Comparison of ENCODE assay signal across 18 cellular contexts in the genomic region with DNA sequence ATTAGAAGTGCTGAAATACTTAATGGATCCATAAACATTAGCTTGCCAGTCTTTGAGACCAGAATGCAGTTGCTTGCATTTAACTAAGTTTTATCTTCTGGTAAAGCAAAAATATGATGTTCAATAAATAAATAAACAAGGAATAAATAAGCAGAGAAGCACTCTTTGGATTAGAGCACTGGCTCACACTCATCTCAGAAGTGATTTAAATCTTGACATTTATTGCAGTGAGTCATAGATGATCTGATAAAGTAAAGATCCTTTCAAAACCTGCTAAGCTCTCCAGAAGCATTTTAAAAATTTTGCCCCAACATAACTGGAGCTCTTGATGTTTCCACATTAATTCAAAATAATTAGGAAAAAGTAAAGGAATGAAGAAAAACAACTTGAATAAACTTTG.
DNase-seq lines count a peak whose midpoint lies in the region; ATAC-seq and TF ChIP-seq lines count a peak whose summit lies in the region.
"Had no signal": no experiment of that assay in that cellular context is flagged by ENCODE, and none has a peak within 500 bp of the region (broad histone marks: within the 10 kb centered on the region; RNA-seq: fewer than 3 reads in every experiment).

No MANE protein-coding gene starts in this region.

- BruUV-seq in mammary epithelial cell (replicated peaks; lab: Mats Ljungman, UMichigan), result no TSS peak

- H3K9ac ChIP-seq in mammary epithelial cell (ENCODE audit: insufficient read depth, low read length) (no peak overlapping the region), mesenchymal stem cell (ENCODE audit: low read length) (no peak overlapping the region)
- H3K9ac ChIP-seq: KMS-11 had no signal

- CTCF ChIA-PET in mammary epithelial cell (lab: Charles Lee; ENCODE audit: low non-redundant PET), result no interaction called here

- TF ChIP-seq CTCF in mammary epithelial cell (conservative IDR thresholded peaks at IDR 0.05 in 1 of 2, IDR thresholded peaks at IDR 0.05 in 1 of 2; ENCODE audit: extremely low read depth in 1 of 2, insufficient read depth in 1 of 2, low read depth in 1 of 2, low read length in 2 of 2), result no peak

- no peak overlapping the region for H3K18ac ChIP-seq in mesenchymal stem cell (ENCODE audit: low read depth in 1 of 2, low read length in 2 of 2)

- H3K79me2 ChIP-seq in mammary epithelial cell (ENCODE audit: insufficient read depth, low read length), result no peaks in the 10 kb centered on the region

- dilution Hi-C loops in mammary epithelial cell (cut with HindIII; ENCODE audit: low sequenced_read_pairs), result no loop called here

- H3K23ac ChIP-seq in mesenchymal stem cell (ENCODE audit: low read length in 2 of 2), result no peak overlapping the region

- H4K20me1 ChIP-seq in mammary epithelial cell (ENCODE audit: insufficient read depth, low read length), result no peaks in the 10 kb centered on the region

- no peak overlapping the region for H3K27ac Mint-ChIP-seq in activated naive CD4-positive, alpha-beta T cell treated with anti-CD3 and anti-CD28 coated beads, Interleukin-2, amount 50 U/mL, for 72 hours
- H3K27ac Mint-ChIP-seq: brain had no signal

- intact Hi-C loops in mammary epithelial cell (cut with micrococcal nuclease), result no loop called here

- H3K14ac ChIP-seq in mesenchymal stem cell (ENCODE audit: low read length in 2 of 2), result no peak overlapping the region

- H2AFZ ChIP-seq in mammary epithelial cell (ENCODE audit: low read depth, low read length) (no peak overlapping the region), mesenchymal stem cell (ENCODE audit: low read depth, low read length) (no peak overlapping the region)

- no peak overlapping the region for H2BK5ac ChIP-seq in mesenchymal stem cell (ENCODE audit: low read depth, low read length, poor library complexity, severe bottlenecking)

- H3K9me3 Mint-ChIP-seq in activated naive CD4-positive, alpha-beta T cell treated with anti-CD3 and anti-CD28 coated beads, Interleukin-2, amount 50 U/mL, for 72 hours, result no peaks in the 10 kb centered on the region

- no peaks in the 10 kb centered on the region for H3K79me1 ChIP-seq in mesenchymal stem cell (replicated peaks; ENCODE audit: low read length, poor library complexity, severe bottlenecking)

- H3K4me2 ChIP-seq in mammary epithelial cell (ENCODE audit: insufficient read depth, low read depth, low read length) (peak overlapping the region; percentile 59), mesenchymal stem cell (ENCODE audit: low read length, poor library complexity, severe bottlenecking) (no peak overlapping the region)
- H3K4me2 ChIP-seq: KMS-11 had no signal

- H3K9me3 ChIP-seq in mammary epithelial cell (replicated peaks; ENCODE audit: insufficient read depth, low read length), result peaks cover 7% of the 10 kb centered on the region
- H3K9me3 ChIP-seq in mesenchymal stem cell (ENCODE audit: control insufficient read depth, low read length), result no peaks in the 10 kb centered on the region
- H3K9me3 ChIP-seq: BE2C, Peyer's patch had no signal

- no peak overlapping the region for H2BK15ac ChIP-seq in mesenchymal stem cell (ENCODE audit: low read depth, poor library complexity, severe bottlenecking)

- H3K36me3 Mint-ChIP-seq in activated naive CD4-positive, alpha-beta T cell treated with anti-CD3 and anti-CD28 coated beads, Interleukin-2, amount 50 U/mL, for 72 hours, result no peaks in the 10 kb centered on the region
- H3K36me3 Mint-ChIP-seq: brain had no signal

- no peak overlapping the region for H3K4ac ChIP-seq in mesenchymal stem cell (ENCODE audit: low read depth in 1 of 2, low read length in 2 of 2)

- H3K4me3 ChIP-seq in mammary epithelial cell (replicated peaks in 1 of 3; ENCODE audit: insufficient read depth in 1 of 3, low read depth in 2 of 3, low read length in 3 of 3) (no peak overlapping the region), mesenchymal stem cell (ENCODE audit: insufficient read depth in 1 of 2, low read depth in 1 of 2, low read length in 2 of 2) (no peak overlapping the region)
- H3K4me3 ChIP-seq: Peyer's patch, spleen had no signal

- no peak overlapping the region for H2BK12ac ChIP-seq in mesenchymal stem cell (ENCODE audit: low read length in 2 of 2)

- no peak overlapping the region for H4K8ac ChIP-seq in mesenchymal stem cell (ENCODE audit: low read length)

- no peak overlapping the region for H2AK5ac ChIP-seq in mesenchymal stem cell (ENCODE audit: low read length, severe bottlenecking)

- ATAC-seq in activated naive CD4-positive, alpha-beta T cell treated with anti-CD3 and anti-CD28 coated beads, Interleukin-2, amount 50 U/mL, for 72 hours, result no peak
- ATAC-seq in HG03025 (IDR thresholded peaks at IDR 0.05; ENCODE audit: low FRiP score, unreplicated experiment), result no peak

- H3K27me3 ChIP-seq in mammary epithelial cell (ENCODE audit: insufficient read depth, low read length), result no peaks in the 10 kb centered on the region
- H3K27me3 ChIP-seq in mesenchymal stem cell (ENCODE audit: control insufficient read depth in 1 of 2, insufficient read depth in 1 of 2, low read length in 2 of 2), result no peaks in the 10 kb centered on the region
- H3K27me3 ChIP-seq: BE2C, Peyer's patch, spleen had no signal

- H3K4me1 ChIP-seq in mammary epithelial cell (ENCODE audit: insufficient read depth, low read length) (peaks cover 28% of the 10 kb centered on the region), mesenchymal stem cell (ENCODE audit: control insufficient read depth, insufficient read depth, low read depth, low read length) (no peaks in the 10 kb centered on the region)
- H3K4me1 ChIP-seq: BE2C, Peyer's patch, spleen had no signal

- H4K91ac ChIP-seq in mesenchymal stem cell (ENCODE audit: low read length), result no peak overlapping the region

- peak; percentile 75 for DNase-seq in EH (ENCODE audit: low read depth)
- DNase-seq in HT1080 (ENCODE audit: low read depth), result peak; percentile 57
- DNase-seq in mammary epithelial cell, result peak; percentile 60
- peak; percentile 71 for DNase-seq in mesenchymal stem cell
- DNase-seq in activated naive CD4-positive, alpha-beta T cell treated with anti-CD3 and anti-CD28 coated beads, Interleukin-2, amount 50 U/mL, for 72 hours (ENCODE audit: low spot score in 2 of 2), result no peak
- DNase-seq in epidermal melanocyte (ENCODE audit: insufficient read length, low spot score), result no peak
- no peak for DNase-seq in C1 segment of cervical spinal cord (lab: John Stamatoyannopoulos, UW)
- DNase-seq: activated CD4-positive, CD25-positive, alpha-beta regulatory T cell; activated gamma-delta T cell; BE2C; islet precursor cell; NCI-H446 treated with DMSO at 0.1 percent for 48 hours; Peyer's patch; spleen; T-helper 1 cell had no signal

- H3K36me3 ChIP-seq in mammary epithelial cell (ENCODE audit: insufficient read depth, low read length) (no peaks in the 10 kb centered on the region), mesenchymal stem cell (ENCODE audit: control insufficient read depth in 1 of 2, insufficient read depth in 2 of 2, low read depth in 1 of 2, low read length in 2 of 2) (no peaks in the 10 kb centered on the region)
- H3K36me3 ChIP-seq: BE2C, Peyer's patch had no signal

- in situ Hi-C loops in mammary epithelial cell (cut with MboI; ENCODE audit: low sequenced_read_pairs in 2 of 2), result no loop called here

- H3K27ac ChIP-seq in mammary epithelial cell (ENCODE audit: insufficient read depth, low read depth, low read length), result peak overlapping the region; percentile 19
- no peak overlapping the region for H3K27ac ChIP-seq in mesenchymal stem cell (ENCODE audit: low read length, poor library complexity, severe bottlenecking)
- H3K27ac ChIP-seq: KMS-11, Peyer's patch, spleen had no signal

- no peak overlapping the region for H2BK120ac ChIP-seq in mesenchymal stem cell (ENCODE audit: low read depth, low read length)

Comparison
In these comparisons a context has a peak if more than half of its experiments do, and no peak if none do; other contexts are left out.
1. DNase-seq: peak in EH (single experiment), HT1080 (single experiment), mammary epithelial cell (single experiment) and mesenchymal stem cell (single experiment); none in activated naive CD4-positive, alpha-beta T cell treated with anti-CD3 and anti-CD28 coated beads, Interleukin-2, amount 50 U/mL, for 72 hours (0 of 2), epidermal melanocyte (single experiment) and C1 segment of cervical spinal cord (0 of 14).